22 cellular contexts compared by ENCODE assay signal in genomic region chr19:31226536-31226935, GRCh38.
"Had no signal": no experiment of that assay in that cellular context is flagged by ENCODE, and none has a peak within 500 bp of the region (broad histone marks: within the 10 kb centered on the region; RNA-seq: fewer than 3 reads in every experiment).

No MANE protein-coding gene starts in this region.

- H3K9me3 ChIP-seq: Peyer's patch, SJSA1 had no signal

- H3K9me3 Mint-ChIP-seq: activated B cell treated with CpG ODN at 0.5 μM for 24 hours; activated naive CD4-positive, alpha-beta T cell treated with anti-CD3 and anti-CD28 coated beads, Interleukin-2, amount 10 ng/mL, durations not matched to agents 7 days and 5 days; T-cell had no signal

- H3K27me3 Mint-ChIP-seq: activated B cell treated with CpG ODN at 0.5 μM for 24 hours had no signal

- H3K36me3 Mint-ChIP-seq: activated naive CD4-positive, alpha-beta T cell treated with anti-CD3 and anti-CD28 coated beads, Interleukin-2, amount 10 ng/mL, durations not matched to agents 7 days and 5 days; activated naive CD8-positive, alpha-beta T cell treated with anti-CD3 and anti-CD28 coated beads for 36 hours; T-cell had no signal

- H3K4me3 Mint-ChIP-seq: activated B cell treated with CpG ODN at 0.5 μM for 24 hours; activated CD4-positive, alpha-beta memory T cell treated with anti-CD3 and anti-CD28 coated beads, Interleukin-2, amount 10 ng/mL, durations not matched to agents 7 days and 5 days; activated CD4-positive, alpha-beta T cell treated with anti-CD3 and anti-CD28 coated beads, Interleukin-2, amount 10 ng/mL, durations not matched to agents 7 days and 5 days; activated naive CD4-positive, alpha-beta T cell treated with anti-CD3 and anti-CD28 coated beads, Interleukin-2, amount 10 ng/mL, durations not matched to agents 7 days and 5 days; activated naive CD8-positive, alpha-beta T cell treated with anti-CD3 and anti-CD28 coated beads for 36 hours; T-cell had no signal

- ATAC-seq: T-cell had no signal

- DNase-seq: activated B cell treated with CpG ODN at 0.5 μM for 24 hours; activated CD4-positive, alpha-beta memory T cell treated with anti-CD3 and anti-CD28 coated beads, Interleukin-2, amount 10 ng/mL, durations not matched to agents 7 days and 5 days; activated CD4-positive, alpha-beta T cell treated with anti-CD3 and anti-CD28 coated beads, Interleukin-2, amount 10 ng/mL, durations not matched to agents 7 days and 5 days; activated gamma-delta T cell treated with Interleukin-2 at 50 U/mL for 16 hours; activated naive CD4-positive, alpha-beta T cell treated with anti-CD3 and anti-CD28 coated beads, Interleukin-2, amount 10 ng/mL, durations not matched to agents 7 days and 5 days; activated naive CD8-positive, alpha-beta T cell treated with anti-CD3 and anti-CD28 coated beads for 36 hours; activated T-cell treated with anti-CD3 and anti-CD28 coated beads for 4 hours; activated T-cell treated with anti-CD3 and anti-CD28 coated beads, Interleukin-2, amount 50 U/mL, for 48 hours; brain microvascular endothelial cell; NCI-H1092; NCI-H1417; NCI-H2081; NCI-H510A treated with DMSO at 0.1 percent for 48 hours; NCI-H69; Peyer's patch; SHP77; T-cell; T-helper 2 cell; T1000 had no signal

- H3K27ac ChIP-seq: brain microvascular endothelial cell, cardiac muscle cell, Peyer's patch, SJSA1 had no signal

- H3K36me3 ChIP-seq: brain microvascular endothelial cell, cardiac muscle cell, Peyer's patch, SJSA1 had no signal

- H3K27me3 ChIP-seq: brain microvascular endothelial cell, Peyer's patch, SJSA1 had no signal

- H3K4me1 ChIP-seq: Peyer's patch had no signal

- H3K4me3 ChIP-seq: cardiac muscle cell, Peyer's patch, SJSA1 had no signal

- H3K4me1 Mint-ChIP-seq: activated B cell treated with CpG ODN at 0.5 μM for 24 hours; activated naive CD8-positive, alpha-beta T cell treated with anti-CD3 and anti-CD28 coated beads for 36 hours had no signal

- H3K27ac Mint-ChIP-seq: activated B cell treated with CpG ODN at 0.5 μM for 24 hours; activated CD4-positive, alpha-beta memory T cell treated with anti-CD3 and anti-CD28 coated beads, Interleukin-2, amount 10 ng/mL, durations not matched to agents 7 days and 5 days; activated CD4-positive, alpha-beta T cell treated with anti-CD3 and anti-CD28 coated beads, Interleukin-2, amount 10 ng/mL, durations not matched to agents 7 days and 5 days; activated naive CD4-positive, alpha-beta T cell treated with anti-CD3 and anti-CD28 coated beads, Interleukin-2, amount 10 ng/mL, durations not matched to agents 7 days and 5 days; activated naive CD8-positive, alpha-beta T cell treated with anti-CD3 and anti-CD28 coated beads for 36 hours; activated T-helper 2 cell treated with anti-CD3 and anti-CD28 coated beads, Interferon-gamma antibody, Interleukin-2, Interleukin-4, amounts not matched to agents 10 μg/mL and 5 μg/mL and 100 μg/mL, durations not matched to agents 14 hours and 24 hours and 36 hours; T-cell had no signal
